ENCODE assay signal across 22 cellular contexts in genomic region chr6:7661364-7661763, GRCh38.
DNase-seq lines count a peak whose midpoint lies in the region; ATAC-seq, FAIRE-seq and TF ChIP-seq lines count a peak whose summit lies in the region.
"Had no signal": no experiment of that assay in that cellular context is flagged by ENCODE, and none has a peak within 500 bp of the region (broad histone marks: within the 10 kb centered on the region; RNA-seq: fewer than 3 reads in every experiment).

No MANE protein-coding gene starts in this region.

- POLR2A ChIA-PET in HepG2 (lab: Yijun Ruan, JAX) (no interaction called here), IMR-90 (lab: Charles Lee; ENCODE audit: unreplicated experiment) (no interaction called here), K562 (lab: Yijun Ruan, JAX) (interaction anchor here (0.6 kb wide), 1 partner anchor 10 kb away, joined by 3 read pairs; no protein-coding TSS in a partner anchor)

- no peaks in the 10 kb centered on the region for H3K79me1 ChIP-seq in IMR-90 (ENCODE audit: low read depth in 1 of 2, low read length in 2 of 2)

- TF ChIP-seq CTCF in HepG2 (CRISPR knock-in tag; IDR thresholded peaks at IDR 0.05) (no peak), right lobe of liver (IDR thresholded peaks at IDR 0.05) (no peak), IMR-90 (conservative IDR thresholded peaks at IDR 0.05; ENCODE audit: low read depth, low read length) (no peak), K562 (IDR thresholded peaks at IDR 0.05 in 2 of 3, conservative IDR thresholded peaks at IDR 0.05 in 1 of 3; ENCODE audit: insufficient read depth in 2 of 3, low read depth in 1 of 3, low read length in 3 of 3) (no peak)

- TF ChIP-seq RAD21 in HepG2 (CRISPR knock-in tag; IDR thresholded peaks at IDR 0.05): no peak
- no peak for TF ChIP-seq RAD21 in IMR-90 (IDR thresholded peaks at IDR 0.05; ENCODE audit: low read length)
- no peak for TF ChIP-seq RAD21 in K562 (CRISPR knock-in tag; conservative IDR thresholded peaks at IDR 0.05 in 1 of 2, IDR thresholded peaks at IDR 0.05 in 1 of 2)

- dilution Hi-C loops in IMR-90 (cut with HindIII; ENCODE audit: low sequenced_read_pairs, unreplicated experiment): no loop called here

- CTCF ChIA-PET in HepG2 (lab: Yijun Ruan, JAX; ENCODE audit: low intra/inter-chr PET ratio, low total read pairs) (no interaction called here), IMR-90 (lab: Yijun Ruan, JAX) (no interaction called here), K562 (lab: Yijun Ruan, JAX; ENCODE audit: low intra/inter-chr PET ratio) (no interaction called here)

- no peaks in the 10 kb centered on the region; the same call in 1 of the 2 replicates for H3K9me1 ChIP-seq in IMR-90 (ENCODE audit: insufficient read depth, low read length)
- no peaks in the 10 kb centered on the region for H3K9me1 ChIP-seq in K562 (ENCODE audit: control insufficient read depth, insufficient read depth, low read length)

- no peak overlapping the region for H2AK5ac ChIP-seq in IMR-90 (ENCODE audit: low read depth, low read length)

- TF ChIP-seq POLR2A in HepG2 (IDR thresholded peaks at IDR 0.05; ENCODE audit: insufficient read depth in 1 of 2, low read depth in 2 of 2, low read length in 2 of 2) (no peak), right lobe of liver (IDR thresholded peaks at IDR 0.05) (no peak), IMR-90 (IDR thresholded peaks at IDR 0.05; ENCODE audit: low read depth, low read length) (no peak), K562 (conservative IDR thresholded peaks at IDR 0.05) (no peak)

- BruUV-seq in HepG2 (replicated peaks; lab: Mats Ljungman, UMichigan) (no TSS peak), IMR-90 (replicated peaks; lab: Mats Ljungman, UMichigan) (no TSS peak), K562 (replicated peaks; lab: Mats Ljungman, UMichigan) (no TSS peak)

- H2AFZ ChIP-seq in HepG2 (ENCODE audit: low read length) (no peak overlapping the region), IMR-90 (replicated peaks; ENCODE audit: low read length, poor library complexity) (no peak overlapping the region), K562 (ENCODE audit: low read depth, low read length) (no peak overlapping the region)

- ATAC-seq in HepG2 (no peak), right lobe of liver (no peak), IMR-90 (ENCODE audit: low read depth) (no peak), K562 (no peak)

- H2BK5ac ChIP-seq in IMR-90 (ENCODE audit: low read depth, low read length, poor library complexity, severe bottlenecking): no peak overlapping the region

- FAIRE-seq in HepG2 (lab: Jason Lieb, UNC) (no peak), K562 (lab: Jason Lieb, UNC) (no peak)
- FAIRE-seq: D721Med, G401.6, GM12891 had no signal

- H2BK120ac ChIP-seq in IMR-90 (ENCODE audit: low read depth, low read length): no peak overlapping the region

- H3K27me3 ChIP-seq in HepG2 (ENCODE audit: control insufficient read depth in 1 of 2, insufficient read depth in 2 of 2, low read length in 2 of 2) (peaks cover 1 to 34% of the 10 kb centered on the region in 2 experiments; a peak in 3 of 5 replicates), right lobe of liver (no peaks in the 10 kb centered on the region), IMR-90 (ENCODE audit: control insufficient read depth, insufficient read depth, low read length) (peaks cover 14% of the 10 kb centered on the region), K562 (ENCODE audit: control insufficient read depth in 2 of 2, insufficient read depth in 2 of 2, low read length in 2 of 2) (peaks cover 27 to 38% of the 10 kb centered on the region in 2 experiments)
- H3K27me3 ChIP-seq: BE2C, BLaER1 had no signal

- H3K36me3 ChIP-seq in HepG2 (replicated peaks in 1 of 2; ENCODE audit: control insufficient read depth in 1 of 2, insufficient read depth in 2 of 2, low read length in 2 of 2): no peaks in the 10 kb centered on the region
- H3K36me3 ChIP-seq in right lobe of liver: no peaks in the 10 kb centered on the region
- H3K36me3 ChIP-seq in IMR-90 (ENCODE audit: control insufficient read depth, insufficient read depth, low read length): no peaks in the 10 kb centered on the region
- no peaks in the 10 kb centered on the region for H3K36me3 ChIP-seq in K562 (ENCODE audit: control insufficient read depth, insufficient read depth, low read length)
- H3K36me3 ChIP-seq: BE2C, BLaER1 had no signal

- in situ Hi-C loops in HepG2 (cut with HindIII; ENCODE audit: extremely low pct_ligation_motif_present, low pct_unique_long_range_greater_than_20kb) (no loop called here), IMR-90 (cut with MboI; ENCODE audit: low sequenced_read_pairs) (no loop called here), K562 (cut with MboI) (no loop called here)

- no peak overlapping the region for H3K4ac ChIP-seq in IMR-90 (ENCODE audit: low read depth, low read length)

- no peak overlapping the region for H2BK15ac ChIP-seq in IMR-90 (ENCODE audit: low read depth, low read length)

- intact Hi-C loops in HepG2 (cut with micrococcal nuclease; ENCODE audit: unreplicated experiment): no loop called here
- intact Hi-C loops in right lobe of liver (cut with DNase I): no loop called here
- intact Hi-C loops in IMR-90 (cut with micrococcal nuclease): no loop called here
- intact Hi-C loops in K562 (cut with micrococcal nuclease): no loop called here

- no peak overlapping the region for H3K14ac ChIP-seq in IMR-90 (replicated peaks; ENCODE audit: low read depth, low read length)

- H4K20me1 ChIP-seq in HepG2 (ENCODE audit: insufficient read depth, low read length) (no peaks in the 10 kb centered on the region), IMR-90 (ENCODE audit: insufficient read depth, low read length) (no peaks in the 10 kb centered on the region), K562 (replicated peaks; ENCODE audit: control insufficient read depth, insufficient read depth, low read length) (no peaks in the 10 kb centered on the region)
- H4K20me1 ChIP-seq: BLaER1 had no signal

- H3K9me3 ChIP-seq in HepG2 (ENCODE audit: low read length) (no peaks in the 10 kb centered on the region), right lobe of liver (no peaks in the 10 kb centered on the region), IMR-90 (ENCODE audit: control insufficient read depth, insufficient read depth, low read length) (no peaks in the 10 kb centered on the region), K562 (replicated peaks; ENCODE audit: control insufficient read depth, insufficient read depth, low read depth, low read length) (no peaks in the 10 kb centered on the region)
- H3K9me3 ChIP-seq: BE2C, BLaER1, Caco-2 had no signal

- H4K91ac ChIP-seq in IMR-90 (ENCODE audit: insufficient read depth, low read depth, low read length): no peak overlapping the region

- WGBS in HepG2 (ENCODE audit: low lambda C conversion rate): 31% methylated on average over 3 of the region's 3 CpGs
- 76% methylated on average over 3 of the region's 3 CpGs for WGBS in right lobe of liver (ENCODE audit: insufficient coverage, low coverage, low lambda C conversion rate, missing lambda C conversion rate)
- no CpG with 5 or more reads among the region's 3 CpGs for WGBS in IMR-90 (ENCODE audit: extremely low coverage in 2 of 2, insufficient read length in 1 of 2), 2 experiments
- WGBS in K562 (ENCODE audit: insufficient coverage, low coverage, missing lambda C conversion rate): 0% methylated on average over 3 of the region's 3 CpGs

- H3K4me3 ChIP-seq in HepG2 (replicated peaks in 1 of 3; ENCODE audit: insufficient read depth in 1 of 3, low read depth in 2 of 3, low read length in 3 of 3): no peak overlapping the region
- no peak overlapping the region for H3K4me3 ChIP-seq in right lobe of liver
- no peak overlapping the region for H3K4me3 ChIP-seq in IMR-90 (ENCODE audit: insufficient read depth, low read depth, low read length)
- H3K4me3 ChIP-seq in K562: no peak overlapping the region
- H3K4me3 ChIP-seq: BLaER1 had no signal

- H4K8ac ChIP-seq in IMR-90 (ENCODE audit: low read depth in 2 of 2, low read length in 2 of 2): no peak overlapping the region

- no peaks in the 10 kb centered on the region for H3K79me2 ChIP-seq in HepG2 (ENCODE audit: insufficient read depth, low read length)
- no peaks in the 10 kb centered on the region for H3K79me2 ChIP-seq in K562 (ENCODE audit: control insufficient read depth, insufficient read depth, low read length)

- H4K5ac ChIP-seq in IMR-90 (ENCODE audit: low read depth, low read length): no peak overlapping the region

- H3K9ac ChIP-seq in HepG2 (ENCODE audit: insufficient read depth, low read depth, low read length): no peak overlapping the region
- H3K9ac ChIP-seq in IMR-90 (ENCODE audit: low read depth, low read length): no peak overlapping the region
- no peak overlapping the region for H3K9ac ChIP-seq in K562 (ENCODE audit: insufficient read depth in 1 of 2, low read depth in 2 of 2, low read length in 2 of 2)
- H3K9ac ChIP-seq: BLaER1 had no signal

- no peak overlapping the region for H2AK9ac ChIP-seq in IMR-90 (replicated peaks; ENCODE audit: low read depth, low read length, poor library complexity)

- H3K56ac ChIP-seq in IMR-90 (ENCODE audit: extremely low read depth, insufficient read depth, low read length): no peak overlapping the region

- H2BK20ac ChIP-seq in IMR-90 (ENCODE audit: low read depth, low read length): no peak overlapping the region

- H3K4me1 ChIP-seq in HepG2 (ENCODE audit: insufficient read depth, low read length) (peaks cover 6% of the 10 kb centered on the region), right lobe of liver (no peaks in the 10 kb centered on the region), IMR-90 (ENCODE audit: control insufficient read depth, insufficient read depth, low read length) (no peaks in the 10 kb centered on the region), K562 (replicated peaks in 1 of 2; ENCODE audit: control insufficient read depth in 2 of 2, insufficient read depth in 2 of 2, low read length in 2 of 2) (no peaks in the 10 kb centered on the region)
- H3K4me1 ChIP-seq: BE2C, BLaER1, Caco-2 had no signal

- H3K18ac ChIP-seq in IMR-90 (ENCODE audit: low read depth, low read length): no peak overlapping the region

- DNase-seq in HepG2 (ENCODE audit: low spot score): no peak
- no peak for DNase-seq in right lobe of liver
- no peak for DNase-seq in IMR-90
- no peak for DNase-seq in K562 (ENCODE audit: extremely low read depth in 1 of 4, low spot score in 3 of 4)
- DNase-seq in COLO668 (lab: John Stamatoyannopoulos, UW; ENCODE audit: unreplicated experiment): no peak
- no peak for DNase-seq in central memory CD4-positive, alpha-beta T cell
- DNase-seq in HUDEP-2 (lab: John Stamatoyannopoulos, UW; ENCODE audit: unreplicated experiment in 76 of 76): no peak
- DNase-seq: ACHN; BE2C; C1 segment of cervical spinal cord; Caco-2; Calu3; CD4-positive, alpha-beta memory T cell; CD4-positive, CD25-positive, alpha-beta regulatory T cell; CD8-positive, alpha-beta memory T cell; DMS79 treated with DMSO at 0.1 percent for 48 hours; GF-D8 had no signal

- no peak overlapping the region for H3K23ac ChIP-seq in IMR-90 (ENCODE audit: low read depth, low read length)

- TF ChIP-seq EP300 in HepG2 (IDR thresholded peaks at IDR 0.05; ENCODE audit: low read depth in 2 of 2, low read length in 2 of 2) (no peak), HepG2 (CRISPR knock-in tag; IDR thresholded peaks at IDR 0.05; ENCODE audit: borderline replicate concordance) (no peak), K562 (IDR thresholded peaks at IDR 0.05; ENCODE audit: low read length) (no peak)

- H3K27ac ChIP-seq in HepG2 (ENCODE audit: extremely low read length, insufficient read depth, low read length): no peak overlapping the region
- H3K27ac ChIP-seq in right lobe of liver: no peak overlapping the region
- no peak overlapping the region for H3K27ac ChIP-seq in IMR-90 (ENCODE audit: insufficient read depth, low read length)
- H3K27ac ChIP-seq in K562 (ENCODE audit: extremely low read depth, low read depth, low read length): no peak overlapping the region
- H3K27ac ChIP-seq: 22Rv1, BLaER1 had no signal

- H3K4me2 ChIP-seq in HepG2 (ENCODE audit: low read depth, low read length) (no peak overlapping the region), IMR-90 (ENCODE audit: low read depth, low read length) (no peak overlapping the region), K562 (ENCODE audit: insufficient read depth, low read length) (no peak overlapping the region)
- H3K4me2 ChIP-seq: BLaER1 had no signal

Comparison
In these comparisons a context has a peak if more than half of its experiments do, and no peak if none do; other contexts are left out.
1. Of the 241 proteins assayed by ChIP-seq in both HepG2 and K562: peak only in HepG2: none; only in K562: IRF9; in both: CEBPB and CEBPG; in neither: 237; mixed calls (peak in some experiments, not most) for 1.